ENCODE assay signal across 1 cellular context in genomic region chr12:113467514-113468364, GRCh38.
TF ChIP-seq lines count a peak whose summit lies in the region.

No MANE protein-coding gene starts in this region.

TF ChIP-seq in H1, 55 proteins besides CTCF, POLR2A, EP300 and RAD21:
- TF ChIP-seq CBX5 (IDR thresholded peaks at IDR 0.05; ENCODE audit: low read depth, low read length) = no peak
- TF ChIP-seq RNF2 (IDR thresholded peaks at IDR 0.05; ENCODE audit: borderline replicate concordance, low read depth, low read length, missing control alignments, poor library complexity, severe bottlenecking) = peak; percentile 70
- TF ChIP-seq RBBP5 (IDR thresholded peaks at IDR 0.05; ENCODE audit: borderline replicate concordance, low read depth, low read length) = 0 out of 2 replicates have a peak, but pooled peaks have one; percentile 44
- TF ChIP-seq ASH2L (IDR thresholded peaks at IDR 0.05; ENCODE audit: low read length) = peak; percentile 54
- TF ChIP-seq SUZ12 (IDR thresholded peaks at IDR 0.05; ENCODE audit: low read length) = peak; percentile 75; the same call in 1 of the 2 replicates
- no peak for TF ChIP-seq BCL11A (IDR thresholded peaks at IDR 0.05; ENCODE audit: low read depth in 2 of 2, low read length in 2 of 2)
- peak; percentile 41 for TF ChIP-seq KDM4A (IDR thresholded peaks at IDR 0.05; ENCODE audit: low read depth, low read length, severe bottlenecking)
- peak; percentile 90 for TF ChIP-seq CREB1 (IDR thresholded peaks at IDR 0.05)
- TF ChIP-seq USF2 (IDR thresholded peaks at IDR 0.05; ENCODE audit: low read length) = no peak
- TF ChIP-seq CBX8 (IDR thresholded peaks at IDR 0.05; ENCODE audit: borderline replicate concordance, low read depth, low read length) = peak; percentile 61; the same call in 1 of the 2 replicates
- TF ChIP-seq EZH2 (IDR thresholded peaks at IDR 0.05; ENCODE audit: low read depth, low read length, severe bottlenecking) = peak; percentile 85
- TF ChIP-seq, protein P1, sequence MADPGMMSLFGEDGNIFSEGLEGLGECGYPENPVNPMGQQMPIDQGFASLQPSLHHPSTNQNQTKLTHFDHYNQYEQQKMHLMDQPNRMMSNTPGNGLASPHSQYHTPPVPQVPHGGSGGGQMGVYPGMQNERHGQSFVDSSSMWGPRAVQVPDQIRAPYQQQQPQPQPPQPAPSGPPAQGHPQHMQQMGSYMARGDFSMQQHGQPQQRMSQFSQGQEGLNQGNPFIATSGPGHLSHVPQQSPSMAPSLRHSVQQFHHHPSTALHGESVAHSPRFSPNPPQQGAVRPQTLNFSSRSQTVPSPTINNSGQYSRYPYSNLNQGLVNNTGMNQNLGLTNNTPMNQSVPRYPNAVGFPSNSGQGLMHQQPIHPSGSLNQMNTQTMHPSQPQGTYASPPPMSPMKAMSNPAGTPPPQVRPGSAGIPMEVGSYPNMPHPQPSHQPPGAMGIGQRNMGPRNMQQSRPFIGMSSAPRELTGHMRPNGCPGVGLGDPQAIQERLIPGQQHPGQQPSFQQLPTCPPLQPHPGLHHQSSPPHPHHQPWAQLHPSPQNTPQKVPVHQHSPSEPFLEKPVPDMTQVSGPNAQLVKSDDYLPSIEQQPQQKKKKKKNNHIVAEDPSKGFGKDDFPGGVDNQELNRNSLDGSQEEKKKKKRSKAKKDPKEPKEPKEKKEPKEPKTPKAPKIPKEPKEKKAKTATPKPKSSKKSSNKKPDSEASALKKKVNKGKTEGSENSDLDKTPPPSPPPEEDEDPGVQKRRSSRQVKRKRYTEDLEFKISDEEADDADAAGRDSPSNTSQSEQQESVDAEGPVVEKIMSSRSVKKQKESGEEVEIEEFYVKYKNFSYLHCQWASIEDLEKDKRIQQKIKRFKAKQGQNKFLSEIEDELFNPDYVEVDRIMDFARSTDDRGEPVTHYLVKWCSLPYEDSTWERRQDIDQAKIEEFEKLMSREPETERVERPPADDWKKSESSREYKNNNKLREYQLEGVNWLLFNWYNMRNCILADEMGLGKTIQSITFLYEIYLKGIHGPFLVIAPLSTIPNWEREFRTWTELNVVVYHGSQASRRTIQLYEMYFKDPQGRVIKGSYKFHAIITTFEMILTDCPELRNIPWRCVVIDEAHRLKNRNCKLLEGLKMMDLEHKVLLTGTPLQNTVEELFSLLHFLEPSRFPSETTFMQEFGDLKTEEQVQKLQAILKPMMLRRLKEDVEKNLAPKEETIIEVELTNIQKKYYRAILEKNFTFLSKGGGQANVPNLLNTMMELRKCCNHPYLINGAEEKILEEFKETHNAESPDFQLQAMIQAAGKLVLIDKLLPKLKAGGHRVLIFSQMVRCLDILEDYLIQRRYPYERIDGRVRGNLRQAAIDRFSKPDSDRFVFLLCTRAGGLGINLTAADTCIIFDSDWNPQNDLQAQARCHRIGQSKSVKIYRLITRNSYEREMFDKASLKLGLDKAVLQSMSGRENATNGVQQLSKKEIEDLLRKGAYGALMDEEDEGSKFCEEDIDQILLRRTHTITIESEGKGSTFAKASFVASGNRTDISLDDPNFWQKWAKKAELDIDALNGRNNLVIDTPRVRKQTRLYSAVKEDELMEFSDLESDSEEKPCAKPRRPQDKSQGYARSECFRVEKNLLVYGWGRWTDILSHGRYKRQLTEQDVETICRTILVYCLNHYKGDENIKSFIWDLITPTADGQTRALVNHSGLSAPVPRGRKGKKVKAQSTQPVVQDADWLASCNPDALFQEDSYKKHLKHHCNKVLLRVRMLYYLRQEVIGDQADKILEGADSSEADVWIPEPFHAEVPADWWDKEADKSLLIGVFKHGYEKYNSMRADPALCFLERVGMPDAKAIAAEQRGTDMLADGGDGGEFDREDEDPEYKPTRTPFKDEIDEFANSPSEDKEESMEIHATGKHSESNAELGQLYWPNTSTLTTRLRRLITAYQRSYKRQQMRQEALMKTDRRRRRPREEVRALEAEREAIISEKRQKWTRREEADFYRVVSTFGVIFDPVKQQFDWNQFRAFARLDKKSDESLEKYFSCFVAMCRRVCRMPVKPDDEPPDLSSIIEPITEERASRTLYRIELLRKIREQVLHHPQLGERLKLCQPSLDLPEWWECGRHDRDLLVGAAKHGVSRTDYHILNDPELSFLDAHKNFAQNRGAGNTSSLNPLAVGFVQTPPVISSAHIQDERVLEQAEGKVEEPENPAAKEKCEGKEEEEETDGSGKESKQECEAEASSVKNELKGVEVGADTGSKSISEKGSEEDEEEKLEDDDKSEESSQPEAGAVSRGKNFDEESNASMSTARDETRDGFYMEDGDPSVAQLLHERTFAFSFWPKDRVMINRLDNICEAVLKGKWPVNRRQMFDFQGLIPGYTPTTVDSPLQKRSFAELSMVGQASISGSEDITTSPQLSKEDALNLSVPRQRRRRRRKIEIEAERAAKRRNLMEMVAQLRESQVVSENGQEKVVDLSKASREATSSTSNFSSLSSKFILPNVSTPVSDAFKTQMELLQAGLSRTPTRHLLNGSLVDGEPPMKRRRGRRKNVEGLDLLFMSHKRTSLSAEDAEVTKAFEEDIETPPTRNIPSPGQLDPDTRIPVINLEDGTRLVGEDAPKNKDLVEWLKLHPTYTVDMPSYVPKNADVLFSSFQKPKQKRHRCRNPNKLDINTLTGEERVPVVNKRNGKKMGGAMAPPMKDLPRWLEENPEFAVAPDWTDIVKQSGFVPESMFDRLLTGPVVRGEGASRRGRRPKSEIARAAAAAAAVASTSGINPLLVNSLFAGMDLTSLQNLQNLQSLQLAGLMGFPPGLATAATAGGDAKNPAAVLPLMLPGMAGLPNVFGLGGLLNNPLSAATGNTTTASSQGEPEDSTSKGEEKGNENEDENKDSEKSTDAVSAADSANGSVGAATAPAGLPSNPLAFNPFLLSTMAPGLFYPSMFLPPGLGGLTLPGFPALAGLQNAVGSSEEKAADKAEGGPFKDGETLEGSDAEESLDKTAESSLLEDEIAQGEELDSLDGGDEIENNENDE (IDR thresholded peaks at IDR 0.05; ENCODE audit: insufficient replicate concordance, low read length) = no peak
